1 cellular context compared by ENCODE assay signal in the genomic region with DNA sequence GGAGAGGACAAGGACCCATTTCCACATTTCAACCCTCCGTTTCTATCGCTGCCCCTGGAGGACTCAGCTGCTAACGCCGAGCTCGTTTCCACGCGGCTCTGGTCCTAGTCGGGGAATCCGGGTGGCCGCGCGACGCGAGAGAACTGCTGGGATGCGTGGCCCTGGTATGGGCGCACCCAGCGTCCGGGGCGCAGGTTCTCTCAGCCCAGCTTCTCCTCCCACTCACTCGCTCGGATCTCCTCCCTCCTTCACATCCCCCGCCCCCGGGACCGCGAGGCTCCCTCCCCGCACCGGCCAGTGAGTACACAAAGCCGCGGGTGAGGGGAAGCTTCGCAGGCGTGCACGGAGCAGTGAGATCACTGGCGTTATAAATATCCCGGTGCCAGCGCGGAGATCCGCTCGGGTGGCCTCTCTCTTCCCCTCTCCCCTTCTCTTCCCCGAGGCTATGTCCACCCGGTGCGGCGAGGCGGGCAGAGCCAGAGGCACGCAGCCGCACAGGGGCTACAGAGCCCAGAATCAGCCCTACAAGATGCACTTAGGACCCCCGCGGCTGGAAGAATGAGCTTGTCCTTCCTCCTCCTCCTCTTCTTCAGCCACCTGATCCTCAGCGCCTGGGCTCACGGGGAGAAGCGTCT.
A peak's percentile ranks its signal among the peaks of the same experiment; 100 is the strongest.
TF ChIP-seq lines count a peak whose summit lies in the region.

A gene with protein sequence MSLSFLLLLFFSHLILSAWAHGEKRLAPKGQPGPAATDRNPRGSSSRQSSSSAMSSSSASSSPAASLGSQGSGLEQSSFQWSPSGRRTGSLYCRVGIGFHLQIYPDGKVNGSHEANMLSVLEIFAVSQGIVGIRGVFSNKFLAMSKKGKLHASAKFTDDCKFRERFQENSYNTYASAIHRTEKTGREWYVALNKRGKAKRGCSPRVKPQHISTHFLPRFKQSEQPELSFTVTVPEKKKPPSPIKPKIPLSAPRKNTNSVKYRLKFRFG (plus strand): TSS at position 398 of the 635 bp plus-strand sequence. CDS start 161 bp downstream, at position 559.

TF ChIP-seq in SK-N-SH, 30 proteins besides CTCF, POLR2A, EP300 and RAD21 (continued from another document):
- TF ChIP-seq, protein P1, sequence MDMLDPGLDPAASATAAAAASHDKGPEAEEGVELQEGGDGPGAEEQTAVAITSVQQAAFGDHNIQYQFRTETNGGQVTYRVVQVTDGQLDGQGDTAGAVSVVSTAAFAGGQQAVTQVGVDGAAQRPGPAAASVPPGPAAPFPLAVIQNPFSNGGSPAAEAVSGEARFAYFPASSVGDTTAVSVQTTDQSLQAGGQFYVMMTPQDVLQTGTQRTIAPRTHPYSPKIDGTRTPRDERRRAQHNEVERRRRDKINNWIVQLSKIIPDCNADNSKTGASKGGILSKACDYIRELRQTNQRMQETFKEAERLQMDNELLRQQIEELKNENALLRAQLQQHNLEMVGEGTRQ (IDR thresholded peaks at IDR 0.05; ENCODE audit: borderline replicate concordance, low read depth, low read length), result no peak
- TF ChIP-seq, protein P2, sequence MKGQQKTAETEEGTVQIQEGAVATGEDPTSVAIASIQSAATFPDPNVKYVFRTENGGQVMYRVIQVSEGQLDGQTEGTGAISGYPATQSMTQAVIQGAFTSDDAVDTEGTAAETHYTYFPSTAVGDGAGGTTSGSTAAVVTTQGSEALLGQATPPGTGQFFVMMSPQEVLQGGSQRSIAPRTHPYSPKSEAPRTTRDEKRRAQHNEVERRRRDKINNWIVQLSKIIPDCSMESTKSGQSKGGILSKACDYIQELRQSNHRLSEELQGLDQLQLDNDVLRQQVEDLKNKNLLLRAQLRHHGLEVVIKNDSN (IDR thresholded peaks at IDR 0.05; ENCODE audit: borderline replicate concordance, low read depth), result no peak
- TF ChIP-seq ELF1 (IDR thresholded peaks at IDR 0.05), result no peak
- no peak for TF ChIP-seq RFX5 (IDR thresholded peaks at IDR 0.05; ENCODE audit: low read length)
- no peak; the same call in 1 of the 2 replicates for TF ChIP-seq SMC3 (IDR thresholded peaks at IDR 0.05; ENCODE audit: low read depth, low read length)
- TF ChIP-seq NFIC (IDR thresholded peaks at IDR 0.05; ENCODE audit: borderline replicate concordance), result peak; percentile 16; the same call in 1 of the 2 replicates
- no peak for TF ChIP-seq NRF1 (IDR thresholded peaks at IDR 0.05; ENCODE audit: low read depth, low read length)
- no peak for TF ChIP-seq EZH2phosphoT487 (IDR thresholded peaks at IDR 0.05; ENCODE audit: borderline replicate concordance, low read depth)
- TF ChIP-seq POLR2AphosphoS5 (IDR thresholded peaks at IDR 0.05; ENCODE audit: low read depth, low read length), result peak; percentile 95
- TF ChIP-seq GATA2 (CRISPR knock-in tag; IDR thresholded peaks at IDR 0.05), result no peak
- TF ChIP-seq GABPA (IDR thresholded peaks at IDR 0.05; ENCODE audit: low read depth), result no peak
- TF ChIP-seq, protein P3, sequence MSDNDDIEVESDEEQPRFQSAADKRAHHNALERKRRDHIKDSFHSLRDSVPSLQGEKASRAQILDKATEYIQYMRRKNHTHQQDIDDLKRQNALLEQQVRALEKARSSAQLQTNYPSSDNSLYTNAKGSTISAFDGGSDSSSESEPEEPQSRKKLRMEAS (IDR thresholded peaks at IDR 0.05; ENCODE audit: low read depth), result peak; percentile 75; the same call in 1 of the 2 replicates
- TF ChIP-seq, protein P4, sequence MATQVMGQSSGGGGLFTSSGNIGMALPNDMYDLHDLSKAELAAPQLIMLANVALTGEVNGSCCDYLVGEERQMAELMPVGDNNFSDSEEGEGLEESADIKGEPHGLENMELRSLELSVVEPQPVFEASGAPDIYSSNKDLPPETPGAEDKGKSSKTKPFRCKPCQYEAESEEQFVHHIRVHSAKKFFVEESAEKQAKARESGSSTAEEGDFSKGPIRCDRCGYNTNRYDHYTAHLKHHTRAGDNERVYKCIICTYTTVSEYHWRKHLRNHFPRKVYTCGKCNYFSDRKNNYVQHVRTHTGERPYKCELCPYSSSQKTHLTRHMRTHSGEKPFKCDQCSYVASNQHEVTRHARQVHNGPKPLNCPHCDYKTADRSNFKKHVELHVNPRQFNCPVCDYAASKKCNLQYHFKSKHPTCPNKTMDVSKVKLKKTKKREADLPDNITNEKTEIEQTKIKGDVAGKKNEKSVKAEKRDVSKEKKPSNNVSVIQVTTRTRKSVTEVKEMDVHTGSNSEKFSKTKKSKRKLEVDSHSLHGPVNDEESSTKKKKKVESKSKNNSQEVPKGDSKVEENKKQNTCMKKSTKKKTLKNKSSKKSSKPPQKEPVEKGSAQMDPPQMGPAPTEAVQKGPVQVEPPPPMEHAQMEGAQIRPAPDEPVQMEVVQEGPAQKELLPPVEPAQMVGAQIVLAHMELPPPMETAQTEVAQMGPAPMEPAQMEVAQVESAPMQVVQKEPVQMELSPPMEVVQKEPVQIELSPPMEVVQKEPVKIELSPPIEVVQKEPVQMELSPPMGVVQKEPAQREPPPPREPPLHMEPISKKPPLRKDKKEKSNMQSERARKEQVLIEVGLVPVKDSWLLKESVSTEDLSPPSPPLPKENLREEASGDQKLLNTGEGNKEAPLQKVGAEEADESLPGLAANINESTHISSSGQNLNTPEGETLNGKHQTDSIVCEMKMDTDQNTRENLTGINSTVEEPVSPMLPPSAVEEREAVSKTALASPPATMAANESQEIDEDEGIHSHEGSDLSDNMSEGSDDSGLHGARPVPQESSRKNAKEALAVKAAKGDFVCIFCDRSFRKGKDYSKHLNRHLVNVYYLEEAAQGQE (IDR thresholded peaks at IDR 0.05; ENCODE audit: low read depth, low read length), result no peak
TF ChIP-seq in SK-N-SH: peak in this region for 9.
